4 cellular contexts compared by ENCODE assay signal in the genomic region with DNA sequence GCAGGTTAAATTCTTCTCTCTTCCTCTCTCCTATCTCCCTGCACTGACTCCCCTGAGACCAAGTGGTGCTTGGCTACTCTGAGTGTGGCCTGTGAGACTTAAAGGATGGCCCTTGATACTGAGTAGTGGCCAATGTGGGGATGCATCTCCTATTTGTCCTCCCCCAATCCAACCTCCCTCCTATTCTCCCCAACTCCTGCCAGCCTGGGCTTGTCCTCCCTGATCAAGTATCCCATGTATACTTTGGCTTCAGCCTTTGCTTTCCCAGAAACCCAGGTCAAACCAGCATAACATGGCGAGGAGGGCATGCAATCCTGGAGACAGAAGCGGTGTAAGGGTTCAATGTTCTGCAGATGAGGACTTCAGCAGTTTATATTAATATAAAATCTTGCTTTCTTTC.
"Had no signal": no experiment of that assay in that cellular context is flagged by ENCODE, and none has a peak within 500 bp of the region (broad histone marks: within the 10 kb centered on the region; RNA-seq: fewer than 3 reads in every experiment).

No MANE protein-coding gene starts in this region.

- ATAC-seq: GM23338 had no signal

- H3K4me3 Mint-ChIP-seq: GM23338, H9 had no signal

- H3K9me3 Mint-ChIP-seq: GM23338 had no signal

- H3K4me3 ChIP-seq: GM23338 had no signal

- H3K27ac Mint-ChIP-seq: GM23338, H9 had no signal

- DNase-seq: H9, HCEC 1CT, IMR-90 had no signal
